23 cellular contexts compared by ENCODE assay signal in genomic region chr7:357531-358209, GRCh38.
A peak's percentile ranks its signal among the peaks of the same experiment; 100 is the strongest.
DNase-seq lines count a peak whose midpoint lies in the region; ATAC-seq, FAIRE-seq and TF ChIP-seq lines count a peak whose summit lies in the region.
"Had no signal": no experiment of that assay in that cellular context is flagged by ENCODE, and none has a peak within 500 bp of the region (broad histone marks: within the 10 kb centered on the region; RNA-seq: fewer than 3 reads in every experiment).

No MANE protein-coding gene starts in this region.

- H3K4me1 Mint-ChIP-seq in activated CD8-positive, alpha-beta T cell treated with anti-CD3 and anti-CD28 coated beads, Interleukin-2, amount 10 ng/mL, durations not matched to agents 7 days and 5 days (ENCODE audit: low read depth), result peaks cover 30% of the 10 kb centered on the region
- H3K4me1 Mint-ChIP-seq in activated CD8-positive, alpha-beta T cell treated with anti-CD3 and anti-CD28 coated beads for 36 hours (ENCODE audit: low read depth), result peaks cover 26% of the 10 kb centered on the region
- H3K4me1 Mint-ChIP-seq in naive thymus-derived CD8-positive, alpha-beta T cell, result peaks cover 21 to 49% (median 32%) of the 10 kb centered on the region in 4 donors
- H3K4me1 Mint-ChIP-seq in activated CD4-positive, alpha-beta T cell treated with anti-CD3 and anti-CD28 coated beads, Interleukin-2, amount 10 ng/mL, durations not matched to agents 24 days and 14 days, result peaks cover 19% of the 10 kb centered on the region

- TF ChIP-seq EP300 in K562 (IDR thresholded peaks at IDR 0.05; ENCODE audit: low read length), result no peak
- TF ChIP-seq EP300 in suprapubic skin (IDR thresholded peaks at IDR 0.05), result no peak

- H3K36me3 Mint-ChIP-seq in activated CD8-positive, alpha-beta T cell treated with anti-CD3 and anti-CD28 coated beads, Interleukin-2, amount 10 ng/mL, durations not matched to agents 7 days and 5 days (ENCODE audit: low read depth), result peaks cover 9% of the 10 kb centered on the region
- peaks cover 3% of the 10 kb centered on the region for H3K36me3 Mint-ChIP-seq in activated CD8-positive, alpha-beta T cell treated with anti-CD3 and anti-CD28 coated beads for 36 hours (ENCODE audit: low read depth)
- H3K36me3 Mint-ChIP-seq in naive thymus-derived CD8-positive, alpha-beta T cell, result no peaks in the 10 kb centered on the region
- H3K36me3 Mint-ChIP-seq in activated CD4-positive, alpha-beta T cell treated with anti-CD3 and anti-CD28 coated beads, Interleukin-2, amount 10 ng/mL, durations not matched to agents 24 days and 14 days (ENCODE audit: low read depth), result peaks cover 6% of the 10 kb centered on the region

- H3K4me3 ChIP-seq in K562 (no peak overlapping the region), suprapubic skin (no peak overlapping the region)
- H3K4me3 ChIP-seq: GM23248, SJSA1 had no signal

- peaks cover 6% of the 10 kb centered on the region for H3K9me3 Mint-ChIP-seq in activated CD8-positive, alpha-beta T cell treated with anti-CD3 and anti-CD28 coated beads, Interleukin-2, amount 10 ng/mL, durations not matched to agents 7 days and 5 days (ENCODE audit: insufficient read depth)
- peaks cover 5% of the 10 kb centered on the region for H3K9me3 Mint-ChIP-seq in activated CD8-positive, alpha-beta T cell treated with anti-CD3 and anti-CD28 coated beads for 36 hours
- H3K9me3 Mint-ChIP-seq in naive thymus-derived CD8-positive, alpha-beta T cell, result peaks cover 0 to 5% (median 0%) of the 10 kb centered on the region in 9 donors
- peaks cover 13% of the 10 kb centered on the region for H3K9me3 Mint-ChIP-seq in activated CD4-positive, alpha-beta T cell treated with anti-CD3 and anti-CD28 coated beads, Interleukin-2, amount 10 ng/mL, durations not matched to agents 24 days and 14 days

- ATAC-seq in activated CD8-positive, alpha-beta T cell treated with anti-CD3 and anti-CD28 coated beads, Interleukin-2, amount 10 ng/mL, durations not matched to agents 7 days and 5 days, result no peak
- no peak for ATAC-seq in activated CD8-positive, alpha-beta T cell treated with anti-CD3 and anti-CD28 coated beads for 36 hours
- ATAC-seq in K562 (no peak), HG03432 (IDR thresholded peaks at IDR 0.05; ENCODE audit: unreplicated experiment) (no peak)
- no peak for ATAC-seq in naive thymus-derived CD8-positive, alpha-beta T cell

- no TSS peak for BruUV-seq in K562 (replicated peaks; lab: Mats Ljungman, UMichigan)

- TF ChIP-seq CTCF in activated CD8-positive, alpha-beta T cell treated with anti-CD3 and anti-CD28 coated beads for 36 hours (IDR thresholded peaks at IDR 0.05), result no peak
- no peak for TF ChIP-seq CTCF in K562 (IDR thresholded peaks at IDR 0.05 in 2 of 3, conservative IDR thresholded peaks at IDR 0.05 in 1 of 3; ENCODE audit: insufficient read depth in 2 of 3, low read depth in 1 of 3, low read length in 3 of 3)
- no peak for TF ChIP-seq CTCF in suprapubic skin (IDR thresholded peaks at IDR 0.05)

- H2AFZ ChIP-seq in K562 (ENCODE audit: low read depth, low read length), result no peak overlapping the region
- H2AFZ ChIP-seq: GM23248 had no signal

- H3K27ac Mint-ChIP-seq in activated CD8-positive, alpha-beta T cell treated with anti-CD3 and anti-CD28 coated beads, Interleukin-2, amount 10 ng/mL, durations not matched to agents 7 days and 5 days, result peak overlapping the region; percentile 43
- no peak overlapping the region for H3K27ac Mint-ChIP-seq in activated CD8-positive, alpha-beta T cell treated with anti-CD3 and anti-CD28 coated beads for 36 hours
- peak overlapping the region in 6 of 10 donors; percentile 24 to 82 (median 68) for H3K27ac Mint-ChIP-seq in naive thymus-derived CD8-positive, alpha-beta T cell
- H3K27ac Mint-ChIP-seq in activated CD4-positive, alpha-beta T cell treated with anti-CD3 and anti-CD28 coated beads, Interleukin-2, amount 10 ng/mL, durations not matched to agents 24 days and 14 days, result no peak overlapping the region
- H3K27ac Mint-ChIP-seq: B cell had no signal

- WGBS in K562 (ENCODE audit: insufficient coverage, low coverage, missing lambda C conversion rate), result 3% methylated on average over 8 of the region's 12 CpGs
- 65% methylated on average over 11 of the region's 12 CpGs for WGBS in suprapubic skin

- no peak for DNase-seq in activated CD8-positive, alpha-beta T cell treated with anti-CD3 and anti-CD28 coated beads, Interleukin-2, amount 10 ng/mL, durations not matched to agents 7 days and 5 days
- DNase-seq in activated CD8-positive, alpha-beta T cell treated with anti-CD3 and anti-CD28 coated beads for 36 hours, result no peak
- DNase-seq in K562 (ENCODE audit: extremely low read depth in 1 of 4, low spot score in 3 of 4), result no peak
- no peak for DNase-seq in naive thymus-derived CD8-positive, alpha-beta T cell
- DNase-seq in suprapubic skin (ENCODE audit: low spot score in 2 of 2), result no peak
- DNase-seq in NCI-H1694 (lab: John Stamatoyannopoulos, UW), result no peak
- DNase-seq in activated CD4-positive, alpha-beta T cell treated with anti-CD3 and anti-CD28 coated beads, Interleukin-2, amount 10 ng/mL, durations not matched to agents 24 days and 14 days, result no peak
- DNase-seq: DMS79 treated with DMSO at 0.1 percent for 48 hours, GM23248, HCEC 1CT, MV-4-11, NCI-H1417 treated with DMSO at 0.1 percent for 48 hours, NCI-H2029, NCI-H2171, NCI-H446 treated with DMSO at 0.1 percent for 48 hours, OCI-M1, RPMI8226 had no signal

- intact Hi-C loops in activated CD8-positive, alpha-beta T cell treated with anti-CD3 and anti-CD28 coated beads for 36 hours (cut with micrococcal nuclease), result no loop called here
- intact Hi-C loops in K562 (cut with micrococcal nuclease), result no loop called here
- intact Hi-C loops in activated CD4-positive, alpha-beta T cell treated with anti-CD3 and anti-CD28 coated beads, Interleukin-2, amount 10 ng/mL, durations not matched to agents 24 days and 14 days (cut with micrococcal nuclease), result no loop called here

- no peak overlapping the region for H3K27ac ChIP-seq in K562 (ENCODE audit: extremely low read depth, low read depth, low read length)
- H3K27ac ChIP-seq in suprapubic skin, result peak overlapping the region; percentile 89
- H3K27ac ChIP-seq: 22Rv1, GM23248, HL-60, SJSA1 had no signal

- H3K27me3 Mint-ChIP-seq in activated CD8-positive, alpha-beta T cell treated with anti-CD3 and anti-CD28 coated beads, Interleukin-2, amount 10 ng/mL, durations not matched to agents 7 days and 5 days (ENCODE audit: low read depth), result no peaks in the 10 kb centered on the region
- no peaks in the 10 kb centered on the region for H3K27me3 Mint-ChIP-seq in activated CD8-positive, alpha-beta T cell treated with anti-CD3 and anti-CD28 coated beads for 36 hours
- peaks cover 0 to 2% (median 0%) of the 10 kb centered on the region in 5 donors for H3K27me3 Mint-ChIP-seq in naive thymus-derived CD8-positive, alpha-beta T cell
- no peaks in the 10 kb centered on the region for H3K27me3 Mint-ChIP-seq in activated CD4-positive, alpha-beta T cell treated with anti-CD3 and anti-CD28 coated beads, Interleukin-2, amount 10 ng/mL, durations not matched to agents 24 days and 14 days

- CTCF ChIA-PET in activated CD8-positive, alpha-beta T cell treated with anti-CD3 and anti-CD28 coated beads, Interleukin-2, amount 10 ng/mL, durations not matched to agents 7 days and 5 days (lab: Charles Lee), result no interaction called here
- CTCF ChIA-PET in activated CD8-positive, alpha-beta T cell treated with anti-CD3 and anti-CD28 coated beads for 36 hours (lab: Charles Lee), result no interaction called here
- CTCF ChIA-PET in K562 (lab: Yijun Ruan, JAX; ENCODE audit: low intra/inter-chr PET ratio), result no interaction called here

- H3K9me1 ChIP-seq in K562 (ENCODE audit: control insufficient read depth, insufficient read depth, low read length), result no peaks in the 10 kb centered on the region

- in situ Hi-C loops in K562 (cut with MboI), result no loop called here

- H3K4me1 ChIP-seq in K562 (replicated peaks in 1 of 2; ENCODE audit: control insufficient read depth in 2 of 2, insufficient read depth in 2 of 2, low read length in 2 of 2) (peaks cover 2 to 18% of the 10 kb centered on the region in 2 experiments), suprapubic skin (peaks cover 45% of the 10 kb centered on the region)
- H3K4me1 ChIP-seq: SJSA1 had no signal

- H3K27me3 ChIP-seq in K562 (ENCODE audit: control insufficient read depth in 2 of 2, insufficient read depth in 2 of 2, low read length in 2 of 2) (peaks cover 23 to 79% of the 10 kb centered on the region in 2 experiments), suprapubic skin (peaks cover 29% of the 10 kb centered on the region)

- POLR2A ChIA-PET in activated CD8-positive, alpha-beta T cell treated with anti-CD3 and anti-CD28 coated beads, Interleukin-2, amount 10 ng/mL, durations not matched to agents 7 days and 5 days (lab: Charles Lee), result no interaction called here
- POLR2A ChIA-PET in activated CD8-positive, alpha-beta T cell treated with anti-CD3 and anti-CD28 coated beads for 36 hours (lab: Charles Lee), result interaction anchor here (1.0 kb wide), 1 partner anchor 19 kb away, joined by 3 read pairs; no protein-coding TSS in a partner anchor
- POLR2A ChIA-PET in K562 (lab: Yijun Ruan, JAX), result interaction anchor here (0.7 kb wide), 1 partner anchor 1103 kb away, joined by 6 read pairs; no protein-coding TSS in a partner anchor
- POLR2A ChIA-PET in naive thymus-derived CD8-positive, alpha-beta T cell (lab: Charles Lee), result interaction anchor here (0.6 to 1.2 kb wide), 2 partner anchors 11 to 185 kb away, joined by 3 read pairs; no protein-coding TSS in a partner anchor

- H3K9ac ChIP-seq in K562 (ENCODE audit: insufficient read depth in 1 of 2, low read depth in 2 of 2, low read length in 2 of 2), result no peak overlapping the region
- H3K9ac ChIP-seq: GM23248 had no signal

- no peaks in the 10 kb centered on the region for H4K20me1 ChIP-seq in K562 (replicated peaks; ENCODE audit: control insufficient read depth, insufficient read depth, low read length)

- no peaks in the 10 kb centered on the region for H3K36me3 ChIP-seq in K562 (ENCODE audit: control insufficient read depth, insufficient read depth, low read length)
- no peaks in the 10 kb centered on the region for H3K36me3 ChIP-seq in suprapubic skin
- H3K36me3 ChIP-seq: SJSA1 had no signal

- FAIRE-seq in K562 (lab: Jason Lieb, UNC), result no peak
- FAIRE-seq: G401.6 had no signal

- H3K9me3 ChIP-seq in K562 (replicated peaks; ENCODE audit: control insufficient read depth, insufficient read depth, low read depth, low read length), result 0 out of 2 replicates have a peak, but pooled peaks cover 4% of the 10 kb centered on the region
- H3K9me3 ChIP-seq in suprapubic skin, result no peaks in the 10 kb centered on the region
- H3K9me3 ChIP-seq: SJSA1 had no signal

- no peak for TF ChIP-seq RAD21 in K562 (CRISPR knock-in tag; conservative IDR thresholded peaks at IDR 0.05 in 1 of 2, IDR thresholded peaks at IDR 0.05 in 1 of 2)

- no peak overlapping the region for H3K4me2 ChIP-seq in K562 (ENCODE audit: insufficient read depth, low read length)

- TF ChIP-seq POLR2A in K562 (conservative IDR thresholded peaks at IDR 0.05) (no peak), suprapubic skin (IDR thresholded peaks at IDR 0.05) (no peak)

- no peaks in the 10 kb centered on the region for H3K79me2 ChIP-seq in K562 (ENCODE audit: control insufficient read depth, insufficient read depth, low read length)

- H3K4me3 Mint-ChIP-seq in activated CD8-positive, alpha-beta T cell treated with anti-CD3 and anti-CD28 coated beads, Interleukin-2, amount 10 ng/mL, durations not matched to agents 7 days and 5 days, result no peak overlapping the region
- no peak overlapping the region for H3K4me3 Mint-ChIP-seq in activated CD8-positive, alpha-beta T cell treated with anti-CD3 and anti-CD28 coated beads for 36 hours
- no peak overlapping the region for H3K4me3 Mint-ChIP-seq in naive thymus-derived CD8-positive, alpha-beta T cell
- H3K4me3 Mint-ChIP-seq in activated CD4-positive, alpha-beta T cell treated with anti-CD3 and anti-CD28 coated beads, Interleukin-2, amount 10 ng/mL, durations not matched to agents 24 days and 14 days, result no peak overlapping the region
- H3K4me3 Mint-ChIP-seq: B cell had no signal

Comparison
In these comparisons a context has a peak if more than half of its experiments do, and no peak if none do; other contexts are left out.
1. H3K27ac Mint-ChIP-seq: peak in activated CD8-positive, alpha-beta T cell treated with anti-CD3 and anti-CD28 coated beads, Interleukin-2, amount 10 ng/mL, durations not matched to agents 7 days and 5 days (single experiment) and naive thymus-derived CD8-positive, alpha-beta T cell (6 of 10); none in activated CD8-positive, alpha-beta T cell treated with anti-CD3 and anti-CD28 coated beads for 36 hours (single experiment) and activated CD4-positive, alpha-beta T cell treated with anti-CD3 and anti-CD28 coated beads, Interleukin-2, amount 10 ng/mL, durations not matched to agents 24 days and 14 days (single experiment).